ENCODE assay signal across 1 cellular context in the genomic region with DNA sequence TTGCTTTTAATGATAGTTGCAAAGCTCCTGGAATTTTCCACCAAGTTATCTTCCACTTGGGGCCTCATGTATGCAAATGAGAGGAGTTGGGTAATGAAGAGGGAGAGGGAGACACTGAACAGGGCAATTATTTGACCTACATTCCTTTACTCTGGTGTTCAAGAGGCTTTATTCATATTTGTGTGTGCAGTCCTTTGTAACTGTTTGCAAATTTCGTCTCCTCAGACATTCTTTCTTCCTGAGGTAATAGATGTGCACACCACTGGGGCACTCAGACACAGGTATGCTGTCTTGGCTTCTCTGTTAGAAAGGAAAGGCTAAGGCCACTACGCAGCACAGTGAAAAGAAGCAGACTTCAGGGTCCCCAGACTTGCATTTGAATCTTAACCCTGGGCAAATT.
TF ChIP-seq lines count a peak whose summit lies in the region.

No MANE protein-coding gene starts in this region.

TF ChIP-seq in A549, 52 proteins besides CTCF, POLR2A, EP300 and RAD21 (continued from another document):
- TF ChIP-seq, protein P1, sequence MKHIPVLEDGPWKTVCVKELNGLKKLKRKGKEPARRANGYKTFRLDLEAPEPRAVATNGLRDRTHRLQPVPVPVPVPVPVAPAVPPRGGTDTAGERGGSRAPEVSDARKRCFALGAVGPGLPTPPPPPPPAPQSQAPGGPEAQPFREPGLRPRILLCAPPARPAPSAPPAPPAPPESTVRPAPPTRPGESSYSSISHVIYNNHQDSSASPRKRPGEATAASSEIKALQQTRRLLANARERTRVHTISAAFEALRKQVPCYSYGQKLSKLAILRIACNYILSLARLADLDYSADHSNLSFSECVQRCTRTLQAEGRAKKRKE (CRISPR knock-in tag; IDR thresholded peaks at IDR 0.05; ENCODE audit: low read depth) = no peak
- TF ChIP-seq EHF (CRISPR knock-in tag; IDR thresholded peaks at IDR 0.05) = no peak
- TF ChIP-seq JUNB (IDR thresholded peaks at IDR 0.05) = no peak
- TF ChIP-seq, protein P2, sequence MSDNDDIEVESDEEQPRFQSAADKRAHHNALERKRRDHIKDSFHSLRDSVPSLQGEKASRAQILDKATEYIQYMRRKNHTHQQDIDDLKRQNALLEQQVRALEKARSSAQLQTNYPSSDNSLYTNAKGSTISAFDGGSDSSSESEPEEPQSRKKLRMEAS (IDR thresholded peaks at IDR 0.05) = no peak
- TF ChIP-seq CBX8 (IDR thresholded peaks at IDR 0.05) = no peak
